In the genomic region with DNA sequence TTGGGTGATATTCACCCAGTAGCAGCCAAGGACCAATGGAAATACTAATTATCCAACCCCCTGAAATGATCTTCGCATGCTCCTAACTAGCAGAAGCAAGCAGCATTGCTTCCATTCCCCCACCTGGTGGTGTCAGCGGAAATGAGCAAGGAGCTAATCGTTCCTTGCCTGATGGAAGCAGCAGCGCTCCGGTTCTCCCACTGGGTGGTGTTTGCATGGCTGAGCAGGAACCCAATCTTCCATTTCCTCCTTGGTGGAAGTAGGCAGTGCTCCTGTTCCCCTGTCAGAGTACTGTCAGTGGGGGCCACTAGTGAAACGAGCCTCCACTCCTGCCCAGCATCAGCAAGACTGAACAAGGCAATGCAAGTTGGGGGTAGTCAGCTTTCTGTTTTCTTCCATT, we compare ENCODE assay signal across 1 cellular context.
TF ChIP-seq lines count a peak whose summit lies in the region.

No MANE protein-coding gene starts in this region.

TF ChIP-seq in HCT116, 20 proteins besides CTCF, POLR2A, EP300 and RAD21 (continued from another document):
- no peak for TF ChIP-seq YY1 (IDR thresholded peaks at IDR 0.05; ENCODE audit: extremely low read depth, insufficient replicate concordance, low read depth, low read length)
- TF ChIP-seq ZFX (IDR thresholded peaks at IDR 0.05) = no peak
- TF ChIP-seq TCF7L2 (IDR thresholded peaks at IDR 0.05; ENCODE audit: borderline replicate concordance, extremely low read depth, insufficient read depth, insufficient read length) = no peak
- no peak for TF ChIP-seq JUND (IDR thresholded peaks at IDR 0.05)
- no peak for TF ChIP-seq ELF1 (IDR thresholded peaks at IDR 0.05; ENCODE audit: borderline replicate concordance, low read depth)
- no peak for TF ChIP-seq EZH2 (IDR thresholded peaks at IDR 0.05)
- TF ChIP-seq SRF (IDR thresholded peaks at IDR 0.05; ENCODE audit: low read depth) = no peak
